Comparison of ENCODE assay signal across 27 cellular contexts in the genomic region with DNA sequence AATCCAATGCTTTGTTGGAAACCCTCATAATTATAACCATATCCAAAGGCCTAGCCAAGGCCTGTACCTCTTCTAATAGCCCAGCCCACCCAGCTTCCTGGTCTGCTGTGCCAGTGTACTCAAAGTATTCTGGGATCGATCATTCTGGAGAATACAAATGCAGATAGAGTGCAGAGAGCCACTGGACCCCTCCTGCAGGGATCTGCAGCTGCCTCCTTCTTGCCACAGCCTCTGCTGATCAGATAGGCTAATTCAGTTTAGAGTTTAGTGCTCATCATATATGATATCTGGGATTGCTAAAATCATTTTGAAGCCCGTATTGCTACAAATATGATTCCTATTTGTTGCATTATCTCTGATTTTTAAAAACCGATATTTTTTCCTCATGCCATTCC. TPM values are rescaled to one million over a fixed set of nuclear protein-coding genes. Genes with fewer than 3 reads are reported as not detected.
"Had no signal": no experiment of that assay in that cellular context is flagged by ENCODE, and none has a peak within 500 bp of the region (broad histone marks: within the 10 kb centered on the region; RNA-seq: fewer than 3 reads in every experiment).

No MANE protein-coding gene starts in this region.

- H3K27ac Mint-ChIP-seq: activated CD4-positive, alpha-beta memory T cell treated with anti-CD3 and anti-CD28 coated beads for 36 hours; activated CD4-positive, alpha-beta T cell treated with anti-CD3 and anti-CD28 coated beads, Interleukin-2, amount 10 ng/mL, durations not matched to agents 7 days and 5 days; activated naive CD4-positive, alpha-beta T cell treated with anti-CD3 and anti-CD28 coated beads for 36 hours; activated naive CD8-positive, alpha-beta T cell; T-cell had no signal

- H3K27me3 ChIP-seq: brain microvascular endothelial cell, cardiac muscle cell, SJSA1 had no signal

- H3K4me3 ChIP-seq: cardiac muscle cell, SJSA1 had no signal

- ATAC-seq: activated T-cell treated with anti-CD3 and anti-CD28 coated beads, Interleukin-2, amount 50 U/mL, for 4 hours; T-cell had no signal

- H3K9me3 ChIP-seq: SJSA1 had no signal

- H3K27ac ChIP-seq: brain microvascular endothelial cell, cardiac muscle cell, SJSA1 had no signal

- H3K36me3 ChIP-seq: brain microvascular endothelial cell, cardiac muscle cell, SJSA1 had no signal

- H3K4me3 Mint-ChIP-seq: activated CD4-positive, alpha-beta memory T cell treated with anti-CD3 and anti-CD28 coated beads for 36 hours; activated CD4-positive, alpha-beta T cell treated with anti-CD3 and anti-CD28 coated beads, Interleukin-2, amount 10 ng/mL, durations not matched to agents 7 days and 5 days; activated naive CD4-positive, alpha-beta T cell treated with anti-CD3 and anti-CD28 coated beads for 36 hours; activated naive CD8-positive, alpha-beta T cell; activated T-cell treated with anti-CD3 and anti-CD28 coated beads, Interleukin-2, amount 50 U/mL, for 4 hours; T-cell had no signal

- H3K9me3 Mint-ChIP-seq: activated CD4-positive, alpha-beta memory T cell treated with anti-CD3 and anti-CD28 coated beads for 36 hours; activated CD4-positive, alpha-beta T cell treated with anti-CD3 and anti-CD28 coated beads, Interleukin-2, amount 10 ng/mL, durations not matched to agents 7 days and 5 days; activated naive CD4-positive, alpha-beta T cell treated with anti-CD3 and anti-CD28 coated beads for 36 hours; activated T-cell treated with anti-CD3 and anti-CD28 coated beads, Interleukin-2, amount 50 U/mL, for 4 hours; T-cell had no signal

- H3K36me3 Mint-ChIP-seq: activated CD4-positive, alpha-beta memory T cell treated with anti-CD3 and anti-CD28 coated beads for 36 hours; activated naive CD8-positive, alpha-beta T cell; T-cell had no signal

- H3K27me3 Mint-ChIP-seq: activated CD4-positive, alpha-beta memory T cell treated with anti-CD3 and anti-CD28 coated beads for 36 hours; activated CD4-positive, alpha-beta T cell treated with anti-CD3 and anti-CD28 coated beads, Interleukin-2, amount 10 ng/mL, durations not matched to agents 7 days and 5 days; activated naive CD8-positive, alpha-beta T cell; T-cell had no signal

- DNase-seq: activated CD4-positive, alpha-beta memory T cell treated with anti-CD3 and anti-CD28 coated beads for 36 hours; activated CD4-positive, alpha-beta T cell treated with anti-CD3 and anti-CD28 coated beads, Interleukin-2, amount 10 ng/mL, durations not matched to agents 7 days and 5 days; activated CD4-positive, CD25-positive, alpha-beta regulatory T cell; activated CD8-positive, alpha-beta memory T cell treated with anti-CD3 and anti-CD28 coated beads for 24 hours; activated effector memory CD4-positive, alpha-beta T cell treated with anti-CD3 and anti-CD28 coated beads, Interleukin-2, amount 50 U/mL, for 16 hours; activated naive CD4-positive, alpha-beta T cell treated with anti-CD3 and anti-CD28 coated beads for 36 hours; activated T-cell treated with anti-CD3 and anti-CD28 coated beads, Interleukin-2, amount 50 U/mL, for 4 hours; amygdala; KG1; MV-4-11; NCI-H1092 treated with DMSO at 0.1 percent for 48 hours; NCI-H1436; NCI-H1694 treated with DMSO at 0.1 percent for 48 hours; NCI-H2029 treated with DMSO at 0.1 percent for 48 hours; NCI-H510A treated with DMSO at 0.1 percent for 48 hours; NCI-H69; NK-92 treated with Interleukin-12 subunit alpha and Interleukin-12 subunit beta, amount 100 ng/mL, for 24 hours; SHP77; T-cell; T-helper 2 cell; T1000 had no signal

RNA-seq across cellular contexts. Expression of a gene that starts 17.5 kb away (rescaled TPM):
- total RNA-seq: activated CD4-positive, alpha-beta memory T cell treated with anti-CD3 and anti-CD28 coated beads for 36 hours; activated CD4-positive, alpha-beta T cell treated with anti-CD3 and anti-CD28 coated beads, Interleukin-2, amount 10 ng/mL, durations not matched to agents 7 days and 5 days; activated naive CD4-positive, alpha-beta T cell treated with anti-CD3 and anti-CD28 coated beads for 36 hours; activated T-cell treated with anti-CD3 and anti-CD28 coated beads, Interleukin-2, amount 50 U/mL, for 4 hours; cardiac muscle cell; LHCN-M2; MCF 10A; SJSA1 had no signal
- polyA plus RNA-seq: cardiac muscle cell had no signal

RNA-seq across cellular contexts. Expression of a gene that starts 29.5 kb away (rescaled TPM):
- total RNA-seq: cardiac muscle cell had no signal

RNA-seq across cellular contexts. Expression of a gene that starts 37.1 kb away (rescaled TPM):
- total RNA-seq: cardiac muscle cell had no signal

RNA-seq across cellular contexts. Expression of a gene that starts 39.7 kb away (rescaled TPM):
- total RNA-seq: cardiac muscle cell, LHCN-M2 had no signal
- polyA plus RNA-seq: cardiac muscle cell had no signal
